1 cellular context compared by ENCODE assay signal in the genomic region with DNA sequence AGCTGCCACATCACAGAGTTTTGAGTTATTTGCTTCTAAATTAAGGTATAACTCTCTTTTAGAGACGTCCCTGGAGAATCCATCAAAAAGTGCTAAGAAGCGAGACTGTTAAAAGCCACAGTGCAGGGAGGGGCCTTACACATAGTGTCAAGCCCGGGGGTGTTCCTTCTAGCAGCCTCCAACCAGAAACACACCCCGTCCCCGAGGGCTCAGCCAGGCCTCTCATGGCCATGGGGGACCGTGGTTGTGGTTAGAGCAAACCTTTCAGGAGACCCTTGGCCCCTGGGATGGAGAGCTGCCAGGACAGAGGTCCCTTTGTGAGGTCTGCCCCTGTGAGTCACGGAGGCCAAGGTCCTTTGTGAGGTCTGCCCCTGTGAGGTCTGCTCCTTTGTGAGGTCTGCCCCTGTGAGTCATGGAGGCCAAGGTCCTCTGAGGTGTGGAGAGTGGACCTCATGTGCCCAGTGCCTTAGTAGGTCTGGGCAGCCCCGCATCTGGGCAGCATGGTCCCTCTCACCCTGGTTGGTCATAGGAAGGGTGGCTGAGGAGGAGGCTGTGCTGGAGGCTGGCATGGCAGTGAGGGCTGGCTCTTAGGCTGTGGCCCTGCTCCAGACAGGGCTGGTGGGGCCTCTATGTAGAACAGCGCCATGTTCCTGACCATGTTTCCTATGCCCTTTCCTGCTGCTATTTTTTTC.
TF ChIP-seq lines count a peak whose summit lies in the region.

No MANE protein-coding gene starts in this region.

TF ChIP-seq in HepG2, 621 proteins besides CTCF, POLR2A, EP300 and RAD21 (continued from another document):
- peak; percentile 47; the same call in 1 of the 2 replicates for TF ChIP-seq AHR (CRISPR knock-in tag; IDR thresholded peaks at IDR 0.05)
- TF ChIP-seq AGO2 (optimal IDR thresholded peaks at IDR 0.05; ENCODE audit: low read depth, low read length), result no peak
- TF ChIP-seq NCOA1 (CRISPR knock-in tag; IDR thresholded peaks at IDR 0.05), result peak; percentile 87; the same call in 1 of the 2 replicates
- TF ChIP-seq RBAK (CRISPR knock-in tag; IDR thresholded peaks at IDR 0.05), result peak; percentile 34; the same call in 1 of the 2 replicates
- no peak for TF ChIP-seq JDP2 (CRISPR knock-in tag; IDR thresholded peaks at IDR 0.05; ENCODE audit: borderline replicate concordance)
- TF ChIP-seq, protein P1, sequence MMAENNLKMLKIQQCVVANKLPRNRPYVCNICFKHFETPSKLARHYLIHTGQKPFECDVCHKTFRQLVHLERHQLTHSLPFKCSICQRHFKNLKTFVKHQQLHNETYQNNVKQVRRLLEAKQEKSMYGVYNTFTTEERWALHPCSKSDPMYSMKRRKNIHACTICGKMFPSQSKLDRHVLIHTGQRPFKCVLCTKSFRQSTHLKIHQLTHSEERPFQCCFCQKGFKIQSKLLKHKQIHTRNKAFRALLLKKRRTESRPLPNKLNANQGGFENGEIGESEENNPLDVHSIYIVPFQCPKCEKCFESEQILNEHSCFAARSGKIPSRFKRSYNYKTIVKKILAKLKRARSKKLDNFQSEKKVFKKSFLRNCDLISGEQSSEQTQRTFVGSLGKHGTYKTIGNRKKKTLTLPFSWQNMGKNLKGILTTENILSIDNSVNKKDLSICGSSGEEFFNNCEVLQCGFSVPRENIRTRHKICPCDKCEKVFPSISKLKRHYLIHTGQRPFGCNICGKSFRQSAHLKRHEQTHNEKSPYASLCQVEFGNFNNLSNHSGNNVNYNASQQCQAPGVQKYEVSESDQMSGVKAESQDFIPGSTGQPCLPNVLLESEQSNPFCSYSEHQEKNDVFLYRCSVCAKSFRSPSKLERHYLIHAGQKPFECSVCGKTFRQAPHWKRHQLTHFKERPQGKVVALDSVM (CRISPR knock-in tag; IDR thresholded peaks at IDR 0.05), result peak; percentile 93
- TF ChIP-seq RXRB (CRISPR knock-in tag; IDR thresholded peaks at IDR 0.05; ENCODE audit: borderline replicate concordance), result peak; percentile 92
- TF ChIP-seq ZNF367 (CRISPR knock-in tag; IDR thresholded peaks at IDR 0.05; ENCODE audit: borderline replicate concordance), result no peak
- peak; percentile 95 for TF ChIP-seq MED1 (CRISPR knock-in tag; IDR thresholded peaks at IDR 0.05)
- no peak; the same call in 1 of the 2 replicates for TF ChIP-seq ZKSCAN8 (CRISPR knock-in tag; IDR thresholded peaks at IDR 0.05; ENCODE audit: borderline replicate concordance)
- TF ChIP-seq, protein P2, sequence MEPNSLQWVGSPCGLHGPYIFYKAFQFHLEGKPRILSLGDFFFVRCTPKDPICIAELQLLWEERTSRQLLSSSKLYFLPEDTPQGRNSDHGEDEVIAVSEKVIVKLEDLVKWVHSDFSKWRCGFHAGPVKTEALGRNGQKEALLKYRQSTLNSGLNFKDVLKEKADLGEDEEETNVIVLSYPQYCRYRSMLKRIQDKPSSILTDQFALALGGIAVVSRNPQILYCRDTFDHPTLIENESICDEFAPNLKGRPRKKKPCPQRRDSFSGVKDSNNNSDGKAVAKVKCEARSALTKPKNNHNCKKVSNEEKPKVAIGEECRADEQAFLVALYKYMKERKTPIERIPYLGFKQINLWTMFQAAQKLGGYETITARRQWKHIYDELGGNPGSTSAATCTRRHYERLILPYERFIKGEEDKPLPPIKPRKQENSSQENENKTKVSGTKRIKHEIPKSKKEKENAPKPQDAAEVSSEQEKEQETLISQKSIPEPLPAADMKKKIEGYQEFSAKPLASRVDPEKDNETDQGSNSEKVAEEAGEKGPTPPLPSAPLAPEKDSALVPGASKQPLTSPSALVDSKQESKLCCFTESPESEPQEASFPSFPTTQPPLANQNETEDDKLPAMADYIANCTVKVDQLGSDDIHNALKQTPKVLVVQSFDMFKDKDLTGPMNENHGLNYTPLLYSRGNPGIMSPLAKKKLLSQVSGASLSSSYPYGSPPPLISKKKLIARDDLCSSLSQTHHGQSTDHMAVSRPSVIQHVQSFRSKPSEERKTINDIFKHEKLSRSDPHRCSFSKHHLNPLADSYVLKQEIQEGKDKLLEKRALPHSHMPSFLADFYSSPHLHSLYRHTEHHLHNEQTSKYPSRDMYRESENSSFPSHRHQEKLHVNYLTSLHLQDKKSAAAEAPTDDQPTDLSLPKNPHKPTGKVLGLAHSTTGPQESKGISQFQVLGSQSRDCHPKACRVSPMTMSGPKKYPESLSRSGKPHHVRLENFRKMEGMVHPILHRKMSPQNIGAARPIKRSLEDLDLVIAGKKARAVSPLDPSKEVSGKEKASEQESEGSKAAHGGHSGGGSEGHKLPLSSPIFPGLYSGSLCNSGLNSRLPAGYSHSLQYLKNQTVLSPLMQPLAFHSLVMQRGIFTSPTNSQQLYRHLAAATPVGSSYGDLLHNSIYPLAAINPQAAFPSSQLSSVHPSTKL (CRISPR knock-in tag; IDR thresholded peaks at IDR 0.05), result peak; percentile 88
- no peak for TF ChIP-seq EHMT2 (IDR thresholded peaks at IDR 0.05; ENCODE audit: borderline replicate concordance, low read depth, low read length)
- peak; percentile 100 for TF ChIP-seq FOSL2 (CRISPR knock-in tag; IDR thresholded peaks at IDR 0.05)
- TF ChIP-seq PAWR (CRISPR knock-in tag; IDR thresholded peaks at IDR 0.05; ENCODE audit: borderline replicate concordance), result 0 out of 2 replicates have a peak, but pooled peaks have one; percentile 53
- no peak for TF ChIP-seq GLI4 (CRISPR knock-in tag; IDR thresholded peaks at IDR 0.05; ENCODE audit: borderline replicate concordance)
- TF ChIP-seq KLF11 (CRISPR knock-in tag; IDR thresholded peaks at IDR 0.05), result no peak
- TF ChIP-seq, protein P3, sequence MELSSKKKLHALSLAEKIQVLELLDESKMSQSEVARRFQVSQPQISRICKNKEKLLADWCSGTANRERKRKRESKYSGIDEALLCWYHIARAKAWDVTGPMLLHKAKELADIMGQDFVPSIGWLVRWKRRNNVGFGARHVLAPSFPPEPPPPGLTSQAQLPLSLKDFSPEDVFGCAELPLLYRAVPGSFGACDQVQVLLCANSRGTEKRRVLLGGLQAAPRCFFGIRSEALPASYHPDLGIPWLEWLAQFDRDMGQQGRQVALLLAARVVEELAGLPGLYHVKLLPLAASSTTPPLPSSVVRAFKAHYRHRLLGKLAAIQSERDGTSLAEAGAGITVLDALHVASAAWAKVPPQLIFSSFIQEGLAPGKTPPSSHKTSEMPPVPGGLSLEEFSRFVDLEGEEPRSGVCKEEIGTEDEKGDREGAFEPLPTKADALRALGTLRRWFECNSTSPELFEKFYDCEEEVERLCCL (CRISPR knock-in tag; IDR thresholded peaks at IDR 0.05; ENCODE audit: borderline replicate concordance), result peak; percentile 66; the same call in 1 of the 2 replicates
- no peak for TF ChIP-seq SP2 (CRISPR knock-in tag; IDR thresholded peaks at IDR 0.05)
- TF ChIP-seq ZNF782 (CRISPR knock-in tag; IDR thresholded peaks at IDR 0.05; ENCODE audit: borderline replicate concordance), result no peak
- TF ChIP-seq KDM6A (CRISPR knock-in tag; IDR thresholded peaks at IDR 0.05; ENCODE audit: low read depth), result peak; percentile 95
- no peak for TF ChIP-seq NAIF1 (CRISPR knock-in tag; IDR thresholded peaks at IDR 0.05; ENCODE audit: borderline replicate concordance)
- TF ChIP-seq ZNF234 (CRISPR knock-in tag; conservative IDR thresholded peaks at IDR 0.05), result no peak
- peak; percentile 87 for TF ChIP-seq BORCS8-MEF2B (CRISPR knock-in tag; IDR thresholded peaks at IDR 0.05)
- no peak for TF ChIP-seq ZNF674 (CRISPR knock-in tag; IDR thresholded peaks at IDR 0.05; ENCODE audit: low read depth)
- no peak for TF ChIP-seq ZNF720 (CRISPR knock-in tag; IDR thresholded peaks at IDR 0.05)
- TF ChIP-seq PHF5A (CRISPR knock-in tag; IDR thresholded peaks at IDR 0.05; ENCODE audit: low read depth, unreplicated experiment), result peak; percentile 89
- TF ChIP-seq TAF1 (CRISPR knock-in tag; IDR thresholded peaks at IDR 0.05), result peak; percentile 52; the same call in 1 of the 2 replicates
- TF ChIP-seq, protein P4, sequence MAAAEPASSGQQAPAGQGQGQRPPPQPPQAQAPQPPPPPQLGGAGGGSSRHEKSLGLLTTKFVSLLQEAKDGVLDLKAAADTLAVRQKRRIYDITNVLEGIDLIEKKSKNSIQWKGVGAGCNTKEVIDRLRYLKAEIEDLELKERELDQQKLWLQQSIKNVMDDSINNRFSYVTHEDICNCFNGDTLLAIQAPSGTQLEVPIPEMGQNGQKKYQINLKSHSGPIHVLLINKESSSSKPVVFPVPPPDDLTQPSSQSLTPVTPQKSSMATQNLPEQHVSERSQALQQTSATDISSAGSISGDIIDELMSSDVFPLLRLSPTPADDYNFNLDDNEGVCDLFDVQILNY (CRISPR knock-in tag; conservative IDR thresholded peaks at IDR 0.05), result no peak
- TF ChIP-seq, protein P5, sequence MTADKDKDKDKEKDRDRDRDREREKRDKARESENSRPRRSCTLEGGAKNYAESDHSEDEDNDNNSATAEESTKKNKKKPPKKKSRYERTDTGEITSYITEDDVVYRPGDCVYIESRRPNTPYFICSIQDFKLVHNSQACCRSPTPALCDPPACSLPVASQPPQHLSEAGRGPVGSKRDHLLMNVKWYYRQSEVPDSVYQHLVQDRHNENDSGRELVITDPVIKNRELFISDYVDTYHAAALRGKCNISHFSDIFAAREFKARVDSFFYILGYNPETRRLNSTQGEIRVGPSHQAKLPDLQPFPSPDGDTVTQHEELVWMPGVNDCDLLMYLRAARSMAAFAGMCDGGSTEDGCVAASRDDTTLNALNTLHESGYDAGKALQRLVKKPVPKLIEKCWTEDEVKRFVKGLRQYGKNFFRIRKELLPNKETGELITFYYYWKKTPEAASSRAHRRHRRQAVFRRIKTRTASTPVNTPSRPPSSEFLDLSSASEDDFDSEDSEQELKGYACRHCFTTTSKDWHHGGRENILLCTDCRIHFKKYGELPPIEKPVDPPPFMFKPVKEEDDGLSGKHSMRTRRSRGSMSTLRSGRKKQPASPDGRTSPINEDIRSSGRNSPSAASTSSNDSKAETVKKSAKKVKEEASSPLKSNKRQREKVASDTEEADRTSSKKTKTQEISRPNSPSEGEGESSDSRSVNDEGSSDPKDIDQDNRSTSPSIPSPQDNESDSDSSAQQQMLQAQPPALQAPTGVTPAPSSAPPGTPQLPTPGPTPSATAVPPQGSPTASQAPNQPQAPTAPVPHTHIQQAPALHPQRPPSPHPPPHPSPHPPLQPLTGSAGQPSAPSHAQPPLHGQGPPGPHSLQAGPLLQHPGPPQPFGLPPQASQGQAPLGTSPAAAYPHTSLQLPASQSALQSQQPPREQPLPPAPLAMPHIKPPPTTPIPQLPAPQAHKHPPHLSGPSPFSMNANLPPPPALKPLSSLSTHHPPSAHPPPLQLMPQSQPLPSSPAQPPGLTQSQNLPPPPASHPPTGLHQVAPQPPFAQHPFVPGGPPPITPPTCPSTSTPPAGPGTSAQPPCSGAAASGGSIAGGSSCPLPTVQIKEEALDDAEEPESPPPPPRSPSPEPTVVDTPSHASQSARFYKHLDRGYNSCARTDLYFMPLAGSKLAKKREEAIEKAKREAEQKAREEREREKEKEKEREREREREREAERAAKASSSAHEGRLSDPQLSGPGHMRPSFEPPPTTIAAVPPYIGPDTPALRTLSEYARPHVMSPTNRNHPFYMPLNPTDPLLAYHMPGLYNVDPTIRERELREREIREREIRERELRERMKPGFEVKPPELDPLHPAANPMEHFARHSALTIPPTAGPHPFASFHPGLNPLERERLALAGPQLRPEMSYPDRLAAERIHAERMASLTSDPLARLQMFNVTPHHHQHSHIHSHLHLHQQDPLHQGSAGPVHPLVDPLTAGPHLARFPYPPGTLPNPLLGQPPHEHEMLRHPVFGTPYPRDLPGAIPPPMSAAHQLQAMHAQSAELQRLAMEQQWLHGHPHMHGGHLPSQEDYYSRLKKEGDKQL (CRISPR knock-in tag; IDR thresholded peaks at IDR 0.05; ENCODE audit: low read depth), result peak; percentile 85
- peak; percentile 98 for TF ChIP-seq REPIN1 (CRISPR knock-in tag; IDR thresholded peaks at IDR 0.05; ENCODE audit: borderline replicate concordance, low read depth)
- TF ChIP-seq, protein P6, sequence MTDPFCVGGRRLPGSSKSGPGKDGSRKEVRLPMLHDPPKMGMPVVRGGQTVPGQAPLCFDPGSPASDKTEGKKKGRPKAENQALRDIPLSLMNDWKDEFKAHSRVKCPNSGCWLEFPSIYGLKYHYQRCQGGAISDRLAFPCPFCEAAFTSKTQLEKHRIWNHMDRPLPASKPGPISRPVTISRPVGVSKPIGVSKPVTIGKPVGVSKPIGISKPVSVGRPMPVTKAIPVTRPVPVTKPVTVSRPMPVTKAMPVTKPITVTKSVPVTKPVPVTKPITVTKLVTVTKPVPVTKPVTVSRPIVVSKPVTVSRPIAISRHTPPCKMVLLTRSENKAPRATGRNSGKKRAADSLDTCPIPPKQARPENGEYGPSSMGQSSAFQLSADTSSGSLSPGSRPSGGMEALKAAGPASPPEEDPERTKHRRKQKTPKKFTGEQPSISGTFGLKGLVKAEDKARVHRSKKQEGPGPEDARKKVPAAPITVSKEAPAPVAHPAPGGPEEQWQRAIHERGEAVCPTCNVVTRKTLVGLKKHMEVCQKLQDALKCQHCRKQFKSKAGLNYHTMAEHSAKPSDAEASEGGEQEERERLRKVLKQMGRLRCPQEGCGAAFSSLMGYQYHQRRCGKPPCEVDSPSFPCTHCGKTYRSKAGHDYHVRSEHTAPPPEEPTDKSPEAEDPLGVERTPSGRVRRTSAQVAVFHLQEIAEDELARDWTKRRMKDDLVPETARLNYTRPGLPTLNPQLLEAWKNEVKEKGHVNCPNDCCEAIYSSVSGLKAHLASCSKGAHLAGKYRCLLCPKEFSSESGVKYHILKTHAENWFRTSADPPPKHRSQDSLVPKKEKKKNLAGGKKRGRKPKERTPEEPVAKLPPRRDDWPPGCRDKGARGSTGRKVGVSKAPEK (CRISPR knock-in tag; IDR thresholded peaks at IDR 0.05; ENCODE audit: borderline replicate concordance), result 0 out of 2 replicates have a peak, but pooled peaks have one; percentile 40
- TF ChIP-seq DR1 (CRISPR knock-in tag; IDR thresholded peaks at IDR 0.05), result no peak; the same call in 1 of the 2 replicates
- peak; percentile 64 for TF ChIP-seq KDM2A (CRISPR knock-in tag; IDR thresholded peaks at IDR 0.05; ENCODE audit: borderline replicate concordance, low read depth)
